11 cellular contexts compared by ENCODE assay signal in the genomic region with DNA sequence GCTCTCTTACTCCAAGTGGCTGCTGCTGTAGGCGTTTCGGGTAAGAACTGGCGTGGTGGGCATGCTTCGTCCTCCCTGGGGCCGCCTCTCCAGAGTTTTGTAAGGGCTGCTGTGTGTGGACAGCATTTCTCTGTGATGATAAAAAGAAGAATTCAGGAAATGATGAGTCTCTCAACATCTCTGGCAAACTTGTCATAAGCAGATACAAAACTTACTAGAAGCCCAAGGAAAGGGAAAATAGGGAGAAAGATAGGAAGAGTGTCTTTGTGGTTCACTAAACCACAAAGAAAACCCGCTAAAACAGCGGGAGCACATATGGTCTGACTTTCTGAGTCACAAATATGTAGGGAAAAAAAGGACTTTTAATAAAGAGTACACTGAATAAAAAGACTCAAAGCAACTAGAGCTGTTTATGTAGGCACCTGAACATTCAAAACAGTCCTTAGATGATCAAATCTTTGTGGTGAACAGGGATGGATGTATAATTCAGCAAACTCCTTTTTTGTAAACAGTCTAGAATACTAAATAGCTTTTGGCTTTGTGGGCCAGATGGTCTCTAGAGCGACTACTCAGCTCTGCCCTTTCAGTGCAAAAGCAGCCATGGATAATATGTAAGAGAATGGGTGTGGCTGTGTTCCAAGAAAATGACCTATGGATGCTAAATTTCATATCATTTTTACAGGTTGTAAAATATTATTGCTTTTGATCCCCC.
DNase-seq lines count a peak whose midpoint lies in the region; ATAC-seq, FAIRE-seq and TF ChIP-seq lines count a peak whose summit lies in the region.
"Had no signal": no experiment of that assay in that cellular context is flagged by ENCODE, and none has a peak within 500 bp of the region (broad histone marks: within the 10 kb centered on the region; RNA-seq: fewer than 3 reads in every experiment).

No MANE protein-coding gene starts in this region.

- no peak for ATAC-seq in natural killer cell treated with Interleukin-12 subunit alpha and Interleukin-12 subunit beta and Interleukin-15 and Interleukin-18, amount 100 ng/mL, for 72 hours
- ATAC-seq in natural killer cell, result no peak
- ATAC-seq: CD8-positive, alpha-beta T cell had no signal

- no peak overlapping the region for H3K4me3 Mint-ChIP-seq in natural killer cell treated with Interleukin-12 subunit alpha and Interleukin-12 subunit beta and Interleukin-15 and Interleukin-18, amount 100 ng/mL, for 72 hours
- no peak overlapping the region for H3K4me3 Mint-ChIP-seq in natural killer cell
- H3K4me3 Mint-ChIP-seq: activated naive CD8-positive, alpha-beta T cell treated with anti-CD3 and anti-CD28 coated beads for 36 hours; CD8-positive, alpha-beta T cell had no signal

- no peaks in the 10 kb centered on the region for H3K27me3 Mint-ChIP-seq in natural killer cell treated with Interleukin-12 subunit alpha and Interleukin-12 subunit beta and Interleukin-15 and Interleukin-18, amount 100 ng/mL, for 72 hours
- no peaks in the 10 kb centered on the region for H3K27me3 Mint-ChIP-seq in natural killer cell (ENCODE audit: low read depth in 2 of 2)
- H3K27me3 Mint-ChIP-seq: activated naive CD8-positive, alpha-beta T cell treated with anti-CD3 and anti-CD28 coated beads for 36 hours had no signal

- TF ChIP-seq CTCF in natural killer cell (IDR thresholded peaks at IDR 0.05), result no peak
- TF ChIP-seq CTCF in esophagus squamous epithelium (IDR thresholded peaks at IDR 0.05), result no peak

- H3K4me3 ChIP-seq in esophagus squamous epithelium, result no peak overlapping the region

- H3K9me3 ChIP-seq in esophagus squamous epithelium, result no peaks in the 10 kb centered on the region

- no peaks in the 10 kb centered on the region for H3K27me3 ChIP-seq in esophagus squamous epithelium

- peaks cover 10 to 30% of the 10 kb centered on the region in 2 donors for H3K4me1 Mint-ChIP-seq in natural killer cell treated with Interleukin-12 subunit alpha and Interleukin-12 subunit beta and Interleukin-15 and Interleukin-18, amount 100 ng/mL, for 72 hours (ENCODE audit: low read depth in 2 of 2)
- peaks cover 5 to 7% of the 10 kb centered on the region in 2 donors for H3K4me1 Mint-ChIP-seq in natural killer cell

- TF ChIP-seq POLR2A in GM12891 (IDR thresholded peaks at IDR 0.05; ENCODE audit: low read depth, low read length) (no peak), esophagus squamous epithelium (IDR thresholded peaks at IDR 0.05) (no peak)

- H3K27ac ChIP-seq in esophagus squamous epithelium, result peak overlapping the region in 1 of 4 donors; percentile 11

- WGBS in esophagus squamous epithelium, 2 donors, result 82 to 86% methylated on average over 8 of the region's 8 CpGs

- H3K36me3 Mint-ChIP-seq in natural killer cell treated with Interleukin-12 subunit alpha and Interleukin-12 subunit beta and Interleukin-15 and Interleukin-18, amount 100 ng/mL, for 72 hours, result peaks cover 45% of the 10 kb centered on the region
- H3K36me3 Mint-ChIP-seq in natural killer cell, result no peaks in the 10 kb centered on the region

- peak overlapping the region; percentile 20 to 72 for H3K27ac Mint-ChIP-seq in natural killer cell treated with Interleukin-12 subunit alpha and Interleukin-12 subunit beta and Interleukin-15 and Interleukin-18, amount 100 ng/mL, for 72 hours
- H3K27ac Mint-ChIP-seq in natural killer cell, result peak overlapping the region in 1 of 2 donors; percentile 8
- H3K27ac Mint-ChIP-seq: activated naive CD8-positive, alpha-beta T cell treated with anti-CD3 and anti-CD28 coated beads for 36 hours; CD8-positive, alpha-beta T cell had no signal

- FAIRE-seq in urothelium cell line (lab: Jason Lieb, UNC), result no peak
- no peak for FAIRE-seq in GM12891 (lab: Jason Lieb, UNC)

- no peaks in the 10 kb centered on the region for H3K9me3 Mint-ChIP-seq in natural killer cell treated with Interleukin-12 subunit alpha and Interleukin-12 subunit beta and Interleukin-15 and Interleukin-18, amount 100 ng/mL, for 72 hours
- H3K9me3 Mint-ChIP-seq in natural killer cell, result no peaks in the 10 kb centered on the region
- H3K9me3 Mint-ChIP-seq: activated naive CD8-positive, alpha-beta T cell treated with anti-CD3 and anti-CD28 coated beads for 36 hours; CD8-positive, alpha-beta T cell had no signal

- H3K36me3 ChIP-seq in esophagus squamous epithelium, result peaks cover 4 to 93% (median 44%) of the 10 kb centered on the region in 3 donors

- H3K4me1 ChIP-seq in esophagus squamous epithelium, result peaks cover 0 to 24% (median 6%) of the 10 kb centered on the region in 3 donors

- intact Hi-C loops in natural killer cell (cut with micrococcal nuclease) (no loop called here), esophagus squamous epithelium (cut with DNase I) (no loop called here)

- DNase-seq in natural killer cell treated with Interleukin-12 subunit alpha and Interleukin-12 subunit beta and Interleukin-15 and Interleukin-18, amount 100 ng/mL, for 72 hours (ENCODE audit: low spot score), result no peak
- no peak for DNase-seq in natural killer cell
- DNase-seq in amniotic epithelial cell (ENCODE audit: low read depth), result peak; percentile 87
- DNase-seq in hepatic stellate cell (ENCODE audit: low spot score), result peak; percentile 56
- peak; percentile 31 for DNase-seq in urothelium cell line (ENCODE audit: low spot score)
- no peak for DNase-seq in GM12891 (ENCODE audit: insufficient read length, low spot score)
- no peak for DNase-seq in esophagus squamous epithelium (lab: John Stamatoyannopoulos, UW)
- DNase-seq in NCI-H69 (lab: John Stamatoyannopoulos, UW), result no peak
- DNase-seq: activated naive CD8-positive, alpha-beta T cell treated with anti-CD3 and anti-CD28 coated beads for 36 hours; CD8-positive, alpha-beta T cell; T-helper 9 cell had no signal

TF ChIP-seq in GM12891, 5 proteins besides CTCF, POLR2A, EP300 and RAD21:
- TF ChIP-seq POLR2AphosphoS5 (IDR thresholded peaks at IDR 0.05; ENCODE audit: low read depth, low read length) (no peak), PAX5 (IDR thresholded peaks at IDR 0.05; ENCODE audit: insufficient read depth, low read length, severe bottlenecking) (no peak), SPI1 (IDR thresholded peaks at IDR 0.05; ENCODE audit: low read depth, low read length) (no peak), POU2F2 (IDR thresholded peaks at IDR 0.05; ENCODE audit: low read depth, low read length) (no peak), TAF1 (IDR thresholded peaks at IDR 0.05; ENCODE audit: low read depth, low read length) (no peak)

Comparison
In these comparisons a context has a peak if more than half of its experiments do, and no peak if none do; other contexts are left out.
1. DNase-seq: peak in amniotic epithelial cell (single experiment), hepatic stellate cell (single experiment) and urothelium cell line (single experiment); none in natural killer cell treated with Interleukin-12 subunit alpha and Interleukin-12 subunit beta and Interleukin-15 and Interleukin-18, amount 100 ng/mL, for 72 hours (single experiment), natural killer cell (single experiment), GM12891 (single experiment), esophagus squamous epithelium (single experiment) and NCI-H69 (single experiment).